8 cellular contexts compared by ENCODE assay signal in genomic region chr6:43924222-43924702, GRCh38.
DNase-seq lines count a peak whose midpoint lies in the region; ATAC-seq and TF ChIP-seq lines count a peak whose summit lies in the region.

No MANE protein-coding gene starts in this region.

- peak overlapping the region; percentile 49 for H3K27ac ChIP-seq in A673 (ENCODE audit: low read depth, low read length, poor library complexity, severe bottlenecking)

- peaks cover 13 to 17% (median 14%) of the 10 kb centered on the region in 3 donors for H3K27me3 Mint-ChIP-seq in immature natural killer cell (ENCODE audit: low read depth in 3 of 3)

- peak overlapping the region; percentile 59 to 77 (median 75) for H3K4me3 Mint-ChIP-seq in immature natural killer cell

- no peaks in the 10 kb centered on the region for H3K9me3 Mint-ChIP-seq in immature natural killer cell

- H3K4me3 ChIP-seq in A673 (ENCODE audit: low read depth, low read length, poor library complexity, severe bottlenecking) = no peak overlapping the region

- H3K27me3 ChIP-seq in A673 (replicated peaks; ENCODE audit: insufficient read depth, low read depth, low read length, poor library complexity) = no peaks in the 10 kb centered on the region

- no peaks in the 10 kb centered on the region for H3K9me3 ChIP-seq in A673 (ENCODE audit: low read depth, low read length, poor library complexity, severe bottlenecking)

- no peaks in the 10 kb centered on the region for H3K36me3 Mint-ChIP-seq in immature natural killer cell

- DNase-seq in A673 (ENCODE audit: low spot score) = no peak
- peak in 71 of 76 experiments; percentile 23 to 85 (median 71) for DNase-seq in HUDEP-2 (lab: John Stamatoyannopoulos, UW; ENCODE audit: unreplicated experiment in 76 of 76)
- peak; percentile 30 to 34 (median 32) for DNase-seq in activated CD8-positive, alpha-beta memory T cell treated with anti-CD3 and anti-CD28 coated beads for 48 hours (ENCODE audit: low read depth in 2 of 3, low spot score in 2 of 3)
- DNase-seq in immature natural killer cell = peak; percentile 79 to 83 (median 80)
- peak; percentile 19 to 24 for DNase-seq in stimulated activated CD8-positive, alpha-beta memory T cell treated with anti-CD3 and anti-CD28 coated beads, Interleukin-7, amount 100 ng/mL, for 1 hour (ENCODE audit: low read depth in 2 of 2)
- no peak for DNase-seq in SHP77 (lab: John Stamatoyannopoulos, UW)

- ATAC-seq in HG03280 (IDR thresholded peaks at IDR 0.05; ENCODE audit: unreplicated experiment) (no peak), HG03439 (IDR thresholded peaks at IDR 0.05; ENCODE audit: unreplicated experiment) (no peak)

- no TSS peak for BruUV-seq in A673 (replicated peaks; lab: Mats Ljungman, UMichigan)

- H3K36me3 ChIP-seq in A673 (ENCODE audit: insufficient read depth, low read length, poor library complexity, severe bottlenecking) = no peaks in the 10 kb centered on the region

- intact Hi-C loops in A673 (cut with micrococcal nuclease; ENCODE audit: unreplicated experiment) = no loop called here

- POLR2A ChIA-PET in A673 (lab: Charles Lee; ENCODE audit: low non-redundant PET) = interaction anchor here (0.7 kb wide), 1 partner anchor 11 kb away, joined by 3 read pairs; no protein-coding TSS in a partner anchor

- H3K4me1 ChIP-seq in A673 (ENCODE audit: insufficient read depth, low read length, poor library complexity, severe bottlenecking) = peaks cover 43% of the 10 kb centered on the region

- H3K4me1 Mint-ChIP-seq in immature natural killer cell = peaks cover 33 to 45% of the 10 kb centered on the region in 2 donors

- no peak for TF ChIP-seq CTCF in A673 (conservative IDR thresholded peaks at IDR 0.05; ENCODE audit: low read depth, low read length)

- peak overlapping the region in 5 of 6 donors; percentile 12 to 74 (median 55) for H3K27ac Mint-ChIP-seq in immature natural killer cell

- CTCF ChIA-PET in A673 (lab: Charles Lee) = no interaction called here

Comparison
In these comparisons a context has a peak if more than half of its experiments do, and no peak if none do; other contexts are left out.
1. DNase-seq: peak in HUDEP-2 (71 of 76), activated CD8-positive, alpha-beta memory T cell treated with anti-CD3 and anti-CD28 coated beads for 48 hours (3 of 3), immature natural killer cell (3 of 3) and stimulated activated CD8-positive, alpha-beta memory T cell treated with anti-CD3 and anti-CD28 coated beads, Interleukin-7, amount 100 ng/mL, for 1 hour (2 of 2); none in A673 (single experiment) and SHP77 (0 of 2).